Comparison of ENCODE assay signal across 26 cellular contexts in the genomic region with DNA sequence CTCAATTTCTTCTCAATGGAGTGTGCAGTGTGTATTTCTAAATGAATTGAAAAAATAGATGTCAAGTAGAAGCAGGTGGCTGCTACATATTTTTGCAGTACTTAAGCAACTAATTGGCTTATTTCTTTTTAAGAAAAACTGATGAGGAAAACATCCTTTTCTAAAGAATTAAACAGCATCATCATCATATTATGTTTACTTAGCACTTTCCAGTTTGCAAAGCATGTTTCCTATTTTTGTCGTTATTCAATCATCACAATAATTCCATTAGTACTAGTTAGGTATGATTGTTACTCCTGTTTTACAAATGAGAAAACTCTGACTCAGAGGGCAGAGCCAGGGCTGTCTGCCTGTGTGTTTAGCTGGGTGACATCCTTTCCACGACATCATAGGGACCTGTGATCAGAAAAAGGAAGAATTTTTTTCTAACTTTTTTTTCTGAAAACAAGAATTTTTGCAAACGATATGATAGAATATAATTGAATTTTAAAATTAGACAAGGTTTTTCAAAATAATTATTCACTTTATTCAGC. TPM values are rescaled to one million over a fixed set of nuclear protein-coding genes. Genes with fewer than 3 reads are reported as not detected.
DNase-seq lines count a peak whose midpoint lies in the region; ATAC-seq, FAIRE-seq and TF ChIP-seq lines count a peak whose summit lies in the region.
"Had no signal": no experiment of that assay in that cellular context is flagged by ENCODE, and none has a peak within 500 bp of the region (broad histone marks: within the 10 kb centered on the region; RNA-seq: fewer than 3 reads in every experiment).

No MANE protein-coding gene starts in this region.

- no peak for TF ChIP-seq EP300 in HepG2 (IDR thresholded peaks at IDR 0.05; ENCODE audit: low read depth in 2 of 2, low read length in 2 of 2)
- TF ChIP-seq EP300 in HepG2 (CRISPR knock-in tag; IDR thresholded peaks at IDR 0.05; ENCODE audit: borderline replicate concordance): no peak
- no peak for TF ChIP-seq EP300 in esophagus muscularis mucosa (IDR thresholded peaks at IDR 0.05)

- H3K9me3 ChIP-seq in HepG2 (ENCODE audit: low read length) (no peaks in the 10 kb centered on the region), right lobe of liver (no peaks in the 10 kb centered on the region), PC-3 (ENCODE audit: low read length) (no peaks in the 10 kb centered on the region), esophagus muscularis mucosa (no peaks in the 10 kb centered on the region)

- H3K36me3 ChIP-seq in HepG2 (replicated peaks in 1 of 2; ENCODE audit: control insufficient read depth in 1 of 2, insufficient read depth in 2 of 2, low read length in 2 of 2): no peaks in the 10 kb centered on the region
- H3K36me3 ChIP-seq in right lobe of liver: no peaks in the 10 kb centered on the region
- no peaks in the 10 kb centered on the region for H3K36me3 ChIP-seq in PC-3 (ENCODE audit: low read depth, low read length)
- H3K36me3 ChIP-seq in esophagus muscularis mucosa: no peaks in the 10 kb centered on the region
- H3K36me3 ChIP-seq: BLaER1 treated with 17β-estradiol and CSF1 and Interleukin-3, amounts not matched to agents 10 nM and 100 nM had no signal

- H3F3A ChIP-seq in PC-3 (ENCODE audit: low read length, unreplicated experiment): no peaks in the 10 kb centered on the region

- POLR2A ChIA-PET in HepG2 (lab: Yijun Ruan, JAX): no interaction called here
- POLR2A ChIA-PET in PC-3 (lab: Charles Lee; ENCODE audit: unreplicated experiment): no interaction called here

- H3K4me2 ChIP-seq in HepG2 (ENCODE audit: low read depth, low read length): no peak overlapping the region
- H3K4me2 ChIP-seq in PC-3 (ENCODE audit: low read length): no peak overlapping the region

- no peak for FAIRE-seq in HepG2 (lab: Jason Lieb, UNC)
- FAIRE-seq: A204.1, D721Med had no signal

- CTCF ChIA-PET in HepG2 (lab: Yijun Ruan, JAX; ENCODE audit: low intra/inter-chr PET ratio, low total read pairs) (no interaction called here), PC-3 (lab: Charles Lee) (no interaction called here)

- TF ChIP-seq POLR2A in HepG2 (IDR thresholded peaks at IDR 0.05; ENCODE audit: insufficient read depth in 1 of 2, low read depth in 2 of 2, low read length in 2 of 2) (no peak), right lobe of liver (IDR thresholded peaks at IDR 0.05) (no peak), esophagus muscularis mucosa (IDR thresholded peaks at IDR 0.05; ENCODE audit: low read depth) (no peak)

- no peak for ATAC-seq in HepG2
- ATAC-seq in right lobe of liver: no peak
- 0 out of 2 replicates have a peak, but pooled peaks have one; percentile 48 for ATAC-seq in PC-3
- no peak for ATAC-seq in GM21360 (IDR thresholded peaks at IDR 0.05; ENCODE audit: unreplicated experiment)
- ATAC-seq in GM21381 (IDR thresholded peaks at IDR 0.05; ENCODE audit: unreplicated experiment): no peak
- ATAC-seq: T-cell had no signal

- H3K9ac ChIP-seq in HepG2 (ENCODE audit: insufficient read depth, low read depth, low read length): no peak overlapping the region
- H3K9ac ChIP-seq in PC-3 (ENCODE audit: low read length): no peak overlapping the region

- H2AFZ ChIP-seq in HepG2 (ENCODE audit: low read length) (no peak overlapping the region), PC-3 (ENCODE audit: low read length) (no peak overlapping the region)

- H3K9me2 ChIP-seq in PC-3 (replicated peaks; ENCODE audit: low read length): no peaks in the 10 kb centered on the region

- in situ Hi-C loops in HepG2 (cut with HindIII; ENCODE audit: extremely low pct_ligation_motif_present, low pct_unique_long_range_greater_than_20kb): no loop called here

- intact Hi-C loops in HepG2 (cut with micrococcal nuclease; ENCODE audit: unreplicated experiment) (no loop called here), right lobe of liver (cut with DNase I) (no loop called here), PC-3 (cut with micrococcal nuclease) (no loop called here), esophagus muscularis mucosa (cut with DNase I) (no loop called here)

- no peak overlapping the region for H3K27ac ChIP-seq in HepG2 (ENCODE audit: extremely low read length, insufficient read depth, low read length)
- H3K27ac ChIP-seq in right lobe of liver: no peak overlapping the region
- no peak overlapping the region for H3K27ac ChIP-seq in PC-3 (ENCODE audit: low read length)
- no peak overlapping the region for H3K27ac ChIP-seq in esophagus muscularis mucosa (replicated peaks in 1 of 4)
- H3K27ac ChIP-seq: HL-60 had no signal

- H3K4me1 ChIP-seq in HepG2 (ENCODE audit: insufficient read depth, low read length): peaks cover 24% of the 10 kb centered on the region
- H3K4me1 ChIP-seq in right lobe of liver: peaks cover 0 to 3% (median 2%) of the 10 kb centered on the region in 4 donors
- H3K4me1 ChIP-seq in PC-3 (ENCODE audit: insufficient read depth, low read length): peaks cover 8% of the 10 kb centered on the region; the same call in 1 of the 2 replicates
- no peaks in the 10 kb centered on the region for H3K4me1 ChIP-seq in esophagus muscularis mucosa

- H3K27me3 ChIP-seq in HepG2 (ENCODE audit: control insufficient read depth in 1 of 2, insufficient read depth in 2 of 2, low read length in 2 of 2): peaks cover 2 to 38% of the 10 kb centered on the region in 2 experiments; a peak in 3 of 5 replicates
- H3K27me3 ChIP-seq in right lobe of liver: no peaks in the 10 kb centered on the region
- H3K27me3 ChIP-seq in PC-3 (ENCODE audit: low read length): no peaks in the 10 kb centered on the region
- H3K27me3 ChIP-seq in esophagus muscularis mucosa: peaks cover 0 to 4% (median 0%) of the 10 kb centered on the region in 4 donors
- H3K27me3 ChIP-seq: BLaER1 treated with 17β-estradiol and CSF1 and Interleukin-3, amounts not matched to agents 10 nM and 100 nM had no signal

- H3K4me3 ChIP-seq in HepG2 (replicated peaks in 1 of 3; ENCODE audit: insufficient read depth in 1 of 3, low read depth in 2 of 3, low read length in 3 of 3) (no peak overlapping the region), right lobe of liver (no peak overlapping the region), PC-3 (ENCODE audit: low read length) (no peak overlapping the region), esophagus muscularis mucosa (no peak overlapping the region)
- H3K4me3 ChIP-seq: BLaER1 treated with 17β-estradiol and CSF1 and Interleukin-3, amounts not matched to agents 10 nM and 100 nM had no signal

- DNase-seq in HepG2 (ENCODE audit: low spot score): no peak
- no peak for DNase-seq in right lobe of liver
- DNase-seq in PC-3: no peak
- DNase-seq in esophagus muscularis mucosa (ENCODE audit: extremely low spot score): peak; percentile 10
- DNase-seq in dermis blood vessel endothelial cell: no peak
- no peak for DNase-seq in DMS153 treated with DMSO at 0.1 percent for 48 hours (lab: John Stamatoyannopoulos, UW; ENCODE audit: unreplicated experiment)
- DNase-seq: AML-193; CD4-positive, alpha-beta T cell; DMS53; Kasumi-1; MV-4-11; NCI-H1694; NCI-H2081 treated with DMSO at 0.1 percent for 48 hours; NCI-H524; NCI-H748 treated with DMSO at 0.1 percent for 48 hours; NK-92 treated with Interleukin-12 subunit alpha and Interleukin-12 subunit beta, amount 100 ng/mL, for 24 hours; RPMI8226; SHP77; T-cell had no signal

- no peaks in the 10 kb centered on the region for H4K20me1 ChIP-seq in HepG2 (ENCODE audit: insufficient read depth, low read length)
- H4K20me1 ChIP-seq in PC-3 (ENCODE audit: low read length): no peaks in the 10 kb centered on the region
- H4K20me1 ChIP-seq: BLaER1 treated with 17β-estradiol and CSF1 and Interleukin-3, amounts not matched to agents 10 nM and 100 nM had no signal

- TF ChIP-seq RAD21 in HepG2 (CRISPR knock-in tag; IDR thresholded peaks at IDR 0.05): no peak

- 6% methylated on average over 3 of the region's 3 CpGs for WGBS in HepG2 (ENCODE audit: low lambda C conversion rate)
- 42% methylated on average over 3 of the region's 3 CpGs for WGBS in right lobe of liver (ENCODE audit: insufficient coverage, low coverage, low lambda C conversion rate, missing lambda C conversion rate)
- 69% methylated on average over 3 of the region's 3 CpGs for WGBS in esophagus muscularis mucosa

- TF ChIP-seq CTCF in HepG2 (CRISPR knock-in tag; IDR thresholded peaks at IDR 0.05): no peak
- TF ChIP-seq CTCF in right lobe of liver (IDR thresholded peaks at IDR 0.05): no peak
- no peak for TF ChIP-seq CTCF in PC-3 (conservative IDR thresholded peaks at IDR 0.05; ENCODE audit: low read depth, low read length)
- TF ChIP-seq CTCF in esophagus muscularis mucosa (IDR thresholded peaks at IDR 0.05): no peak

- BruUV-seq in HepG2 (replicated peaks; lab: Mats Ljungman, UMichigan) (no TSS peak), PC-3 (replicated peaks; lab: Mats Ljungman, UMichigan) (no TSS peak)

- H3K79me2 ChIP-seq in HepG2 (ENCODE audit: insufficient read depth, low read length): no peaks in the 10 kb centered on the region
- H3K79me2 ChIP-seq in PC-3 (ENCODE audit: low read length): no peaks in the 10 kb centered on the region

RNA-seq across cellular contexts. Expression of a gene that starts 22.7 kb away (rescaled TPM):
- total RNA-seq in HepG2 (2016; rRNA removed; fragmentation: Illumina TruSeq; extraction: Trizol) (0.09 TPM in 1 of 2 replicates, not detected in the other), right lobe of liver (1 to 10 TPM; 1.8 to 4.4 (median 2.6) TPM), PC-3 (2014; rRNA removed) (0.15 and 1.3 TPM in 2 replicates), esophagus muscularis mucosa (10 to 100 TPM in 1 of 4 donors, 1 to 10 TPM in 3; 5.1 to 10.0 (median 6.9) TPM), dermis blood vessel endothelial cell (234 TPM in 2 replicates)
- not detected in 2 replicates for total RNA-seq in HepG2 (2016; cell fraction: cytosol; rRNA removed; fragmentation: Illumina TruSeq; extraction: Trizol; ENCODE audit: low read depth)
- total RNA-seq in HepG2 (2016; cell fraction: insoluble cytoplasmic fraction; rRNA removed; fragmentation: Illumina TruSeq; extraction: Trizol): not detected in 2 replicates
- total RNA-seq in HepG2 (2016; cell fraction: membrane; rRNA removed; fragmentation: Illumina TruSeq; extraction: Trizol): not detected in 2 replicates
- not detected in 2 replicates for total RNA-seq in HepG2 (2016; cell fraction: nucleus; rRNA removed; fragmentation: Illumina TruSeq; extraction: Trizol)
- polyA plus RNA-seq in HepG2 (2011; rRNA removed): 0.14 and 0.18 TPM in 2 replicates
- 0.11 and 0.17 TPM in 2 replicates for polyA plus RNA-seq in HepG2 (2011; cell fraction: cytosol; rRNA removed)
- polyA plus RNA-seq in HepG2 (2011; cell fraction: nucleus; rRNA removed): 0.10 and 0.13 TPM in 2 replicates
- polyA plus RNA-seq in HepG2 (2012): 0.07 and 0.41 TPM in 2 replicates
- polyA plus RNA-seq in HepG2 (2016; cell fraction: cytosol; fragmentation: Illumina TruSeq; extraction: Trizol; ENCODE audit: low read depth): not detected in 2 replicates
- polyA plus RNA-seq in HepG2 (2016; cell fraction: insoluble cytoplasmic fraction; fragmentation: Illumina TruSeq; extraction: Trizol; ENCODE audit: low read depth): not detected in 2 replicates
- polyA plus RNA-seq in HepG2 (2016; cell fraction: membrane; fragmentation: Illumina TruSeq; extraction: Trizol; ENCODE audit: low read depth): not detected in 2 replicates
- polyA plus RNA-seq in HepG2 (2016; cell fraction: nucleus; fragmentation: Illumina TruSeq; extraction: Trizol; ENCODE audit: insufficient read depth, low read depth): not detected in 2 replicates
- 0.54 and 62.0 TPM in 2 replicates for polyA minus RNA-seq in HepG2 (2011; rRNA and poly(A)+ RNA removed; ENCODE audit: low replicate concordance)
- polyA minus RNA-seq in HepG2 (2011; cell fraction: cytosol; rRNA and poly(A)+ RNA removed): 0.30 and 0.35 TPM in 2 replicates
- polyA minus RNA-seq in HepG2 (2011; cell fraction: nucleus; rRNA and poly(A)+ RNA removed): 0.25 and 0.39 TPM in 2 replicates
- total RNA-seq: CD4-positive, alpha-beta T cell; M059J had no signal

Comparison
In these comparisons a context has a peak if more than half of its experiments do, and no peak if none do; other contexts are left out.
1. RNA of a gene that starts 22.7 kb away (total RNA-seq): 234 TPM in dermis blood vessel endothelial cell; 5.1 to 10.0 TPM in esophagus muscularis mucosa, 1.8 to 4.4 TPM in right lobe of liver, 0.15 to 1.3 TPM in PC-3 and 0.09 TPM in HepG2; every median in the first group is over 10 times any median in the second.